Comparison of ENCODE assay signal across 8 cellular contexts in the genomic region with DNA sequence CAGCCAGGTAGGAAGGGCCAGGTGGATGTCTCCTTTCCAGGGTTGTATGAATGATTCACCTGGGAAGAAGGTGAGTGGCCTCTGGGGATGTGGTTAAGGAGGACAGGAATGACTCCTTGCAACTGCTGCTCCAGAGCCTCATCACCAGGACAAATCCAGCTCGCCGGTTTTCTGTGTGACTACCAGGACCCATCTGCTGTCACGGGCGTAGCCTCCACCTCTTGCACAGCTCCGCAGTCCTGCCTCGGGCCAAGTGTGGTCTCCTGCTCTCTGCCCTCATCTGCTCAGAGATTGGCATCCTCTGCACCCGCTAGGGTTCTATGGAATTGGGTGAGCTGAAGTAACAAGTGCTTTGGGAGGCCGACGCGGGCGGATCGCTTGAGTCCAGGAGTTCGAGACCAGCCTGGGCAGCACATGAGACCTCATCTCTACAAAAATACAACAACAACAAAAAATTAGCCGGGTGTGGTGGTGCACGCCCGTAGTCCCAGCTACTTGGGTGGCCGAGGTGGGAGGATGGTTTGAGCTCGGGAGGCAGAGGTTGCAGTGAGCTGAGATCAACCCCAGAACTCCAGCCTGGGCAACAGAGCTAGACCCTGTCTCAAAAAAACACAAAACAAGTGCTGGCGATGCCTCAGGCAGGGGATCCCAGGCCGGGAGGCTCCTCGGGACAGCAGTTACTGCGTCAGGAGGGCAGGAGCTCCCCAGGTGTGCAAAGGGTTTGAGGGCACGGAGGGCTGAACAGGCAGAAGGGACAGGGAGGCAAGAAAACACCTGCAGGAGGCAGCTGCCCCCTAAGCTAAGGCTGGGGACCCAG. TPM values are rescaled to one million over a fixed set of nuclear protein-coding genes. Genes with fewer than 3 reads are reported as not detected.
A peak's percentile ranks its signal among the peaks of the same experiment; 100 is the strongest.
DNase-seq lines count a peak whose midpoint lies in the region; ATAC-seq and TF ChIP-seq lines count a peak whose summit lies in the region.

No MANE protein-coding gene starts in this region.

- peaks cover 49% of the 10 kb centered on the region for H3K4me1 Mint-ChIP-seq in dendritic cell treated with granulocyte-macrophage colony-stimulating factor and Interleukin-4, amounts not matched to agents 40 ng/mL and 50 ng/mL, for 4 days (ENCODE audit: low read depth)
- H3K4me1 Mint-ChIP-seq in naive thymus-derived CD8-positive, alpha-beta T cell = peaks cover 8 to 37% (median 23%) of the 10 kb centered on the region in 4 donors

- H3K79me2 ChIP-seq in KMS-11 (ENCODE audit: insufficient read depth, low read depth) = no peaks in the 10 kb centered on the region

- H3K27me3 ChIP-seq in KMS-11 (ENCODE audit: insufficient read depth, low read depth) = no peaks in the 10 kb centered on the region

- no peaks in the 10 kb centered on the region for H3K9me3 Mint-ChIP-seq in dendritic cell treated with granulocyte-macrophage colony-stimulating factor and Interleukin-4, amounts not matched to agents 40 ng/mL and 50 ng/mL, for 4 days
- no peaks in the 10 kb centered on the region for H3K9me3 Mint-ChIP-seq in naive thymus-derived CD8-positive, alpha-beta T cell

- POLR2A ChIA-PET in naive thymus-derived CD8-positive, alpha-beta T cell (lab: Charles Lee) = interaction anchor here (0.7 to 3.0 kb wide), 7 partner anchors 31 to 906 kb away, joined by 3 to 44 read pairs (median 7); partner anchors contain the start of genes ATG4B, DTYMK, HDLBP and ING5

- H3K27me3 Mint-ChIP-seq in dendritic cell treated with granulocyte-macrophage colony-stimulating factor and Interleukin-4, amounts not matched to agents 40 ng/mL and 50 ng/mL, for 4 days = peaks cover 6% of the 10 kb centered on the region
- no peaks in the 10 kb centered on the region for H3K27me3 Mint-ChIP-seq in naive thymus-derived CD8-positive, alpha-beta T cell

- H3K4me3 Mint-ChIP-seq in dendritic cell treated with granulocyte-macrophage colony-stimulating factor and Interleukin-4, amounts not matched to agents 40 ng/mL and 50 ng/mL, for 4 days = peak overlapping the region; percentile 82
- H3K4me3 Mint-ChIP-seq in naive thymus-derived CD8-positive, alpha-beta T cell = peak overlapping the region; percentile 59 to 86 (median 72)

- H4K20me1 ChIP-seq in KMS-11 (ENCODE audit: insufficient read depth) = no peaks in the 10 kb centered on the region

- H3K4me3 ChIP-seq in AG09309 (ENCODE audit: control insufficient read depth, low read depth, low read length) (peak overlapping the region; percentile 50), KMS-11 (IDR thresholded peaks at IDR 0.05; ENCODE audit: insufficient read depth, low read depth, low read length) (peak overlapping the region; percentile 40)

- no peak for ATAC-seq in naive thymus-derived CD8-positive, alpha-beta T cell
- ATAC-seq in HG03039 (IDR thresholded peaks at IDR 0.05; ENCODE audit: unreplicated experiment) = no peak

- DNase-seq in AG09309 (ENCODE audit: low read depth) = no peak
- peak in 1 of 10 donors; percentile 54 for DNase-seq in naive thymus-derived CD8-positive, alpha-beta T cell
- no peak for DNase-seq in cerebellar nuclear complex (lab: John Stamatoyannopoulos, UW)
- DNase-seq in HuH-7 (ENCODE audit: low spot score) = no peak
- DNase-seq in OCI-M1 (lab: John Stamatoyannopoulos, UW) = no peak

- H3K27ac ChIP-seq in KMS-11 = no peak overlapping the region

- H3K4me2 ChIP-seq in KMS-11 = peak overlapping the region; percentile 63

- H3K36me3 ChIP-seq in KMS-11 (ENCODE audit: insufficient read depth) = no peaks in the 10 kb centered on the region

- peak overlapping the region; percentile 70 for H3K27ac Mint-ChIP-seq in dendritic cell treated with granulocyte-macrophage colony-stimulating factor and Interleukin-4, amounts not matched to agents 40 ng/mL and 50 ng/mL, for 4 days
- peak overlapping the region in 8 of 10 donors; percentile 6 to 89 (median 68) for H3K27ac Mint-ChIP-seq in naive thymus-derived CD8-positive, alpha-beta T cell

- peaks cover 14% of the 10 kb centered on the region for H3K36me3 Mint-ChIP-seq in dendritic cell treated with granulocyte-macrophage colony-stimulating factor and Interleukin-4, amounts not matched to agents 40 ng/mL and 50 ng/mL, for 4 days (ENCODE audit: low read depth)
- no peaks in the 10 kb centered on the region for H3K36me3 Mint-ChIP-seq in naive thymus-derived CD8-positive, alpha-beta T cell

- intact Hi-C loops in dendritic cell treated with granulocyte-macrophage colony-stimulating factor and Interleukin-4, amounts not matched to agents 40 ng/mL and 50 ng/mL, for 4 days (cut with micrococcal nuclease) = loop anchor here (2.0 to 10.0 kb wide), 3 partner anchors 31 to 151 kb away; partner anchors contain the start of genes DTYMK and ING5

- peak; percentile 7 for TF ChIP-seq CTCF in AG09309 (IDR thresholded peaks at IDR 0.05; ENCODE audit: control insufficient read depth, insufficient read depth, low read depth, low read length, missing control alignments)
- TF ChIP-seq CTCF in KMS-11 (conservative IDR thresholded peaks at IDR 0.05; ENCODE audit: low read depth, low read length) = no peak

- H3K4me1 ChIP-seq in KMS-11 (ENCODE audit: low read depth, poor library complexity, severe bottlenecking) = peaks cover 4% of the 10 kb centered on the region

- H2AFZ ChIP-seq in KMS-11 (ENCODE audit: low read depth) = peak overlapping the region; percentile 91

- peak overlapping the region; percentile 23; the same call in 1 of the 2 replicates for H3K9ac ChIP-seq in KMS-11

RNA-seq across cellular contexts. Expression of gene D2HGDH, which starts 0.8 kb away (rescaled TPM):
- 10 to 100 TPM; 47.6 to 51.6 TPM for total RNA-seq in naive thymus-derived CD8-positive, alpha-beta T cell
- 1 to 10 TPM; 1.5 to 6.8 (median 2.7) TPM for polyA plus RNA-seq in naive thymus-derived CD8-positive, alpha-beta T cell

RNA-seq across cellular contexts. Expression of gene ING5, which starts 31.8 kb away (rescaled TPM):
- 10 to 100 TPM; 73.1 to 80.8 TPM for total RNA-seq in naive thymus-derived CD8-positive, alpha-beta T cell
- polyA plus RNA-seq in naive thymus-derived CD8-positive, alpha-beta T cell = 10 to 100 TPM; 16.4 to 23.5 (median 17.4) TPM

RNA-seq across cellular contexts. Expression of gene GAL3ST2, which starts 43.0 kb away (rescaled TPM):
- total RNA-seq in naive thymus-derived CD8-positive, alpha-beta T cell = not detected
- not detected for polyA plus RNA-seq in naive thymus-derived CD8-positive, alpha-beta T cell

RNA-seq across cellular contexts. Expression of gene DTYMK, which starts 47.0 kb away (rescaled TPM):
- 10 to 100 TPM; 19.8 to 21.2 TPM for total RNA-seq in naive thymus-derived CD8-positive, alpha-beta T cell
- polyA plus RNA-seq in naive thymus-derived CD8-positive, alpha-beta T cell = 10 to 100 TPM; 36.3 to 40.7 (median 38.6) TPM
